In the genomic region with DNA sequence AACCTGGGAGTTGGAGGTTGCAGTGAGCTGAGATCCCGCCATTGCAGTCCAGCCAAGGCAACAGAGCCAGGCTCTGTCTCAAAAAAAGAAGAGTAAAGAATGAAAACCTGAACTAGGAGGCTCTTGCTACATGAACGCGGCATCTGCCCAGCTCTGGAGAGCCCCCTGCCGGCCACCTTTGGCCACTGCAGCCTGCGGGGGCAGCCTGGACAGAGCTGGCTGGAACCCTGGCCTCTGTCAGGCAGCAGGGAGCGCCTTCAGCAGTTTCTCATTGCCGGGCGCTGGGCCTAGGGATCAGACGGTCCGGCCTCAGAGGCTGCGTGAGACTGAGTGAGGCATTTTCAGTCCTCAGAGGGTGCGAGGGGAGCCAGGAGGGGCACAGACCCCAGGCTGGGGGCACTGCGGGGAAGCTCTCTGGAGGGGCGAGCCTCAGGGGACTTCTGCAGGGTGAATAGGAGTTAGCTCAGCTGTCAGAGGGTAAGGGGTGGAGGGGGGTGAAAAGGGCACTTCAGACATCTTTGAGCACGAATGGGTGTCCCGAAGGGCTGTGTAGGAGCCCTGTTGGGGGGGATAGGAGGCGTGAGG, we compare ENCODE assay signal across 8 cellular contexts. TPM values are rescaled to one million over a fixed set of nuclear protein-coding genes. Genes with fewer than 3 reads are reported as not detected.
DNase-seq lines count a peak whose midpoint lies in the region; ATAC-seq and TF ChIP-seq lines count a peak whose summit lies in the region.

No MANE protein-coding gene starts in this region.

- H3K36me3 ChIP-seq in DND-41 (ENCODE audit: insufficient read depth, low read length) (no peaks in the 10 kb centered on the region), lower lobe of right lung (no peaks in the 10 kb centered on the region)

- H3K27me3 ChIP-seq in DND-41 (ENCODE audit: insufficient read depth, low read length, poor library complexity) (no peaks in the 10 kb centered on the region), lower lobe of right lung (ENCODE audit: low read depth) (peaks cover 42% of the 10 kb centered on the region)

- DNase-seq in DND-41, result peak; percentile 72
- peak; percentile 36 to 75 for DNase-seq in NCI-H526 (lab: John Stamatoyannopoulos, UW)
- peak; percentile 83 for DNase-seq in activated CD4-positive, alpha-beta memory T cell treated with anti-CD3 and anti-CD28 coated beads for 36 hours
- peak; percentile 60 for DNase-seq in effector CD4-positive, alpha-beta T cell
- peak; percentile 80 for DNase-seq in lower lobe of right lung
- DNase-seq in stimulated activated CD8-positive, alpha-beta memory T cell treated with anti-CD3 and anti-CD28 coated beads, Interleukin-12 subunit alpha, Interleukin-12 subunit beta, amount 100 ng/mL, for 4 hours (ENCODE audit: low read depth), result peak; percentile 35

- peaks cover 16% of the 10 kb centered on the region for H3K27me3 Mint-ChIP-seq in activated CD4-positive, alpha-beta memory T cell treated with anti-CD3 and anti-CD28 coated beads for 36 hours

- TF ChIP-seq CTCF in DND-41 (IDR thresholded peaks at IDR 0.05; ENCODE audit: borderline replicate concordance, extremely low read depth, low read length, poor library complexity, severe bottlenecking) (peak; percentile 98), lower lobe of right lung (IDR thresholded peaks at IDR 0.05) (peak; percentile 100)

- H3K4me3 Mint-ChIP-seq in activated CD4-positive, alpha-beta memory T cell treated with anti-CD3 and anti-CD28 coated beads for 36 hours, result no peak overlapping the region

- peaks cover 2% of the 10 kb centered on the region for H3K4me1 Mint-ChIP-seq in activated CD4-positive, alpha-beta memory T cell treated with anti-CD3 and anti-CD28 coated beads for 36 hours (ENCODE audit: low read depth)

- POLR2A ChIA-PET in activated CD4-positive, alpha-beta memory T cell treated with anti-CD3 and anti-CD28 coated beads for 36 hours (lab: Charles Lee), result no interaction called here

- H3K4me3 ChIP-seq in DND-41 (ENCODE audit: low read depth in 1 of 2, low read length in 2 of 2), result no peak overlapping the region
- no peak overlapping the region for H3K4me3 ChIP-seq in lower lobe of right lung

- no peak overlapping the region for H3K27ac Mint-ChIP-seq in activated CD4-positive, alpha-beta memory T cell treated with anti-CD3 and anti-CD28 coated beads for 36 hours

- intact Hi-C loops in activated CD4-positive, alpha-beta memory T cell treated with anti-CD3 and anti-CD28 coated beads for 36 hours (cut with micrococcal nuclease), result no loop called here
- intact Hi-C loops in lower lobe of right lung (cut with DNase I), result no loop called here

- no peak overlapping the region for H3K4me2 ChIP-seq in DND-41 (ENCODE audit: insufficient read depth, low read length)

- H3K9ac ChIP-seq in DND-41 (ENCODE audit: low read depth, low read length), result no peak overlapping the region

- H2AFZ ChIP-seq in DND-41 (ENCODE audit: low read depth, low read length), result no peak overlapping the region

- no peaks in the 10 kb centered on the region for H3K79me2 ChIP-seq in DND-41 (ENCODE audit: insufficient read depth, low read length)

- no peaks in the 10 kb centered on the region for H3K4me1 ChIP-seq in DND-41 (ENCODE audit: insufficient read depth, low read length)
- peaks cover 20% of the 10 kb centered on the region for H3K4me1 ChIP-seq in lower lobe of right lung

- peak; percentile 85 for ATAC-seq in DND-41 (ENCODE audit: insufficient read depth, low read depth)
- ATAC-seq in HG02642 (IDR thresholded peaks at IDR 0.05; ENCODE audit: poor library complexity, unreplicated experiment), result peak; percentile 57
- peak; percentile 71 to 75 for ATAC-seq in lower lobe of right lung
- ATAC-seq in GM19324 (IDR thresholded peaks at IDR 0.05; ENCODE audit: low FRiP score, unreplicated experiment), result no peak

- CTCF ChIA-PET in activated CD4-positive, alpha-beta memory T cell treated with anti-CD3 and anti-CD28 coated beads for 36 hours (lab: Charles Lee), result interaction anchor here (0.6 to 2.9 kb wide), 28 partner anchors 9 to 452 kb away, joined by 3 to 33 read pairs (median 4); no protein-coding TSS in a partner anchor

- H3K9me3 ChIP-seq in DND-41 (ENCODE audit: insufficient read depth, low read length, severe bottlenecking) (no peaks in the 10 kb centered on the region), lower lobe of right lung (no peaks in the 10 kb centered on the region)

- peaks cover 17% of the 10 kb centered on the region; the same call in 1 of the 2 replicates for H4K20me1 ChIP-seq in DND-41 (ENCODE audit: insufficient read depth, low read length)

- no peak overlapping the region for H3K27ac ChIP-seq in DND-41 (ENCODE audit: low read length)
- H3K27ac ChIP-seq in lower lobe of right lung, result no peak overlapping the region

- H3K9me3 Mint-ChIP-seq in activated CD4-positive, alpha-beta memory T cell treated with anti-CD3 and anti-CD28 coated beads for 36 hours, result no peaks in the 10 kb centered on the region

- no peaks in the 10 kb centered on the region for H3K36me3 Mint-ChIP-seq in activated CD4-positive, alpha-beta memory T cell treated with anti-CD3 and anti-CD28 coated beads for 36 hours

RNA-seq across cellular contexts. Expression of a gene that starts 17.5 kb away (rescaled TPM):
- not detected for total RNA-seq in activated CD4-positive, alpha-beta memory T cell treated with anti-CD3 and anti-CD28 coated beads for 36 hours
- total RNA-seq in lower lobe of right lung, result 4.0 TPM

RNA-seq across cellular contexts. Expression of a gene that starts 38.9 kb away (rescaled TPM):
- total RNA-seq in activated CD4-positive, alpha-beta memory T cell treated with anti-CD3 and anti-CD28 coated beads for 36 hours, result not detected
- 1.0 TPM for total RNA-seq in lower lobe of right lung

RNA-seq across cellular contexts. Expression of a gene that starts 51.6 kb away (rescaled TPM):
- 10 to 100 TPM; 54.6 to 55.9 TPM for total RNA-seq in activated CD4-positive, alpha-beta memory T cell treated with anti-CD3 and anti-CD28 coated beads for 36 hours
- total RNA-seq in lower lobe of right lung, result 224 TPM
